ENCODE assay signal across 29 cellular contexts in the genomic region with DNA sequence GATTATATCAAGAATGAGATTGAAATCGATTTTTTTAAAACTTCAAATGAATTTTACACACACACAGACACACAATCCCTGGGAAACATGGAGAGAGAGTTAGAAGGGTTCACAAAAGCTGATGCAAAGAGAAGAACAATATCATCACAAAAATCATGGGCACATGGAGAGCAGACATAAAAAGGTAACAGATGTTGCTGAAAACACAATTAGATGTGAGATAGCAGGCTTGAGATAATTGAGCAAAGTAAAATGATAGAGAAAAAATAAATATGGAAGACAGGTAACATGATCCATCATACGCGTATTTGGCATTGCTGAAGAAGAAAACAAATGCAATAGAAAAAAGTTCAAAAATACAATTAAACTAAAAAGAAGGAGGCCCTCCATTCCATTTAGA.
"Had no signal": no experiment of that assay in that cellular context is flagged by ENCODE, and none has a peak within 500 bp of the region (broad histone marks: within the 10 kb centered on the region; RNA-seq: fewer than 3 reads in every experiment).

No MANE protein-coding gene starts in this region.

- FAIRE-seq: bronchial epithelial cell, colon had no signal

- DNase-seq: activated B cell treated with CpG ODN at 0.5 μM for 24 hours; activated CD4-positive, alpha-beta memory T cell treated with anti-CD3 and anti-CD28 coated beads, Interleukin-2, amount 10 ng/mL, durations not matched to agents 7 days and 5 days; activated CD4-positive, alpha-beta T cell treated with anti-CD3 and anti-CD28 coated beads for 48 hours; activated CD4-positive, CD25-positive, alpha-beta regulatory T cell treated with anti-CD3 and anti-CD28 coated beads, Interleukin-2, amount 50 U/mL, for 72 hours; activated CD8-positive, alpha-beta memory T cell treated with anti-CD3 and anti-CD28 coated beads for 24 hours; activated CD8-positive, alpha-beta memory T cell treated with anti-CD3 and anti-CD28 coated beads, Interleukin-2, amount 10 ng/mL, durations not matched to agents 7 days and 5 days; activated CD8-positive, alpha-beta memory T cell treated with anti-CD3 and anti-CD28 coated beads, Interleukin-2, amount 50 U/mL, for 48 hours; activated effector memory CD4-positive, alpha-beta T cell treated with Interleukin-2 at 50 U/mL for 16 hours; activated naive CD4-positive, alpha-beta T cell treated with anti-CD3 and anti-CD28 coated beads, Interleukin-2, amount 10 ng/mL, durations not matched to agents 7 days and 5 days; activated naive CD8-positive, alpha-beta T cell treated with anti-CD3 and anti-CD28 coated beads, Interleukin-2, amount 50 U/mL, for 24 hours; activated T-cell treated with anti-CD3 and anti-CD28 coated beads, Interleukin-2, amount 50 U/mL, for 48 hours; anterior cingulate cortex; caudate nucleus; NCI-H1105; NCI-H1417 treated with DMSO at 0.1 percent for 48 hours; NCI-H187 treated with DMSO at 0.1 percent for 48 hours; NCI-H2081; NCI-H226; NCI-H446 treated with DMSO at 0.1 percent for 48 hours; NCI-H524; OCI-M1; Right ventricle myocardium superior; T-cell; T-helper 2 cell; T-helper 9 cell had no signal

- H3K27ac ChIP-seq: VCaP had no signal

- H3K4me3 ChIP-seq: K562 had no signal
